Comparison of ENCODE assay signal across 8 cellular contexts in the genomic region with DNA sequence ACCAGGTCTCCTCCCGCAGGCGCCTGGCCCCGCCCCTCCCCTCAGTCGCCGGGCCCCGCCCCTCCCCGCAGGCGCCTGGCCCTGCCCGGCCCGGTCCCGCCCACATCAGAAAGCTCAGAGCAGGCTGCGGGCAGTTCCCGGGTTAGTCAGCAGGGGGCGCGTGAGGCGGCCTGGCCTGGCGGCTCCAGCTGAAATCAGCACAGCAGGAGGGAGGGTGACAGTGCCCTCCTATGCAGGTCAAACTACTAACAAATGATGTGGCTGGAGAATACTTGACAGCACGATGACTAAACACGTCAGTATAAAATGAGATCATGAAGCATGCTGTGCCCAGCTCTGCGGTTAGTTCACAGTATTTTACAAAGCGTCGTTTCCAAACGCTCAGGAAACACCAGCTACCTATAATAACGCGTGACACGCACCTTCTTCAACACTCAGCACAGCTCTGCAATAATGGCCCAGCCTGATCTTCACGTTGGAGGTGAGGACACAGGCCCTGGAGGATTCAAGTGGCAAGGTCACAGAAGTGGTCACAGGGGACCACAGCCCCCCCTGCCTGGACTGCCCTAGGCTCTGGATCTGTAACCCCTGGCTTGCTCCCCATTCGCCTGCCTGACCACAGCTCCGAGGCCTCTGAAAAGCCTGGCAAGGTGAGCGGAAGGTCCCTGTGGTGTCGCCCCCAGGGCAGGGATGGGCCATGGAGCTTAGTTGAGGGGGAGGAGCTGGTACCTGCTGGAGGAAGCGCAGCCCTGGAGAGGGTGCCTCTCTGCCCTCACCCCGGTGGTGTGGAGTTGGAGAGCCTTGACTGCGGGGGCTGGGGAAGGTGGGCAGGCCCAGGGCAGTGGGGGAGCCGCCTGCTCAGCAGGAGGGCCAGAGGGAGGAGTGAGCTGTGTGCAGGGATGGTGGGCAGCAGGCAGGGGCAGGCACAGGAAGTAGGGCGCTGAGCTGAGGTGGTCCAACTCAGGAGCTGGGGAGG.
DNase-seq lines count a peak whose midpoint lies in the region; ATAC-seq and TF ChIP-seq lines count a peak whose summit lies in the region.

No MANE protein-coding gene starts in this region.

- H3K4me3 Mint-ChIP-seq in activated CD4-positive, alpha-beta T cell treated with anti-CD3 and anti-CD28 coated beads, Interleukin-2, amount 10 ng/mL, durations not matched to agents 7 days and 5 days: peak overlapping the region; percentile 36

- no peaks in the 10 kb centered on the region for H3K36me3 ChIP-seq in right lobe of liver

- H3K9me3 ChIP-seq in right lobe of liver: no peaks in the 10 kb centered on the region

- TF ChIP-seq CTCF in AG10803 (conservative IDR thresholded peaks at IDR 0.05; ENCODE audit: low read length) (peak; percentile 73), coronary artery (IDR thresholded peaks at IDR 0.05) (peak; percentile 82), right lobe of liver (IDR thresholded peaks at IDR 0.05) (peak; percentile 89 to 97 (median 94))

- POLR2A ChIA-PET in activated CD4-positive, alpha-beta T cell treated with anti-CD3 and anti-CD28 coated beads, Interleukin-2, amount 10 ng/mL, durations not matched to agents 7 days and 5 days (lab: Charles Lee): interaction anchor here (0.6 kb wide), 1 partner anchor 92 kb away, joined by 4 read pairs; no protein-coding TSS in a partner anchor

- peak overlapping the region; percentile 50 for H3K27ac Mint-ChIP-seq in activated CD4-positive, alpha-beta T cell treated with anti-CD3 and anti-CD28 coated beads, Interleukin-2, amount 10 ng/mL, durations not matched to agents 7 days and 5 days

- peak overlapping the region in 1 of 2 donors; percentile 56 for H3K27ac ChIP-seq in coronary artery
- H3K27ac ChIP-seq in right lobe of liver: no peak overlapping the region

- TF ChIP-seq POLR2A in right lobe of liver (IDR thresholded peaks at IDR 0.05): no peak

- no peaks in the 10 kb centered on the region for H3K36me3 Mint-ChIP-seq in activated CD4-positive, alpha-beta T cell treated with anti-CD3 and anti-CD28 coated beads, Interleukin-2, amount 10 ng/mL, durations not matched to agents 7 days and 5 days (ENCODE audit: low read depth)

- peaks cover 0 to 3% (median 0%) of the 10 kb centered on the region in 4 donors for H3K4me1 ChIP-seq in right lobe of liver

- H3K4me3 ChIP-seq in AG10803 (ENCODE audit: low read length) (no peak overlapping the region), coronary artery (no peak overlapping the region), right lobe of liver (no peak overlapping the region)

- H3K9me3 Mint-ChIP-seq in activated CD4-positive, alpha-beta T cell treated with anti-CD3 and anti-CD28 coated beads, Interleukin-2, amount 10 ng/mL, durations not matched to agents 7 days and 5 days: peaks cover 4% of the 10 kb centered on the region

- intact Hi-C loops in right lobe of liver (cut with DNase I): loop anchor here in 1 of 2 donors (10.0 kb wide), 1 partner anchor 57 kb away; no protein-coding TSS in a partner anchor

- DNase-seq in AG10803 (ENCODE audit: low read depth): peak; percentile 78
- peak; percentile 98 for DNase-seq in NCI-H510A treated with DMSO at 0.1 percent for 48 hours (lab: John Stamatoyannopoulos, UW)
- peak; percentile 88 for DNase-seq in activated CD4-positive, alpha-beta T cell treated with anti-CD3 and anti-CD28 coated beads, Interleukin-2, amount 10 ng/mL, durations not matched to agents 7 days and 5 days
- peak; percentile 90 for DNase-seq in coronary artery (ENCODE audit: low spot score)
- peak; percentile 92 to 94 (median 93) for DNase-seq in right lobe of liver
- DNase-seq in stimulated activated CD4-positive, alpha-beta T cell treated with anti-CD3 and anti-CD28 coated beads, TNF-alpha, amount 100 ng/mL, for 4 hours (ENCODE audit: low read depth in 3 of 3): peak; percentile 89 to 92 (median 92)

- peak; percentile 89 for ATAC-seq in GM18909 (IDR thresholded peaks at IDR 0.05; ENCODE audit: poor library complexity, unreplicated experiment)
- ATAC-seq in HG03354 (IDR thresholded peaks at IDR 0.05; ENCODE audit: poor library complexity, severe bottlenecking, unreplicated experiment): peak; percentile 94
- peak; percentile 97 to 99 (median 98) for ATAC-seq in right lobe of liver

- H3K27me3 ChIP-seq in right lobe of liver: no peaks in the 10 kb centered on the region

- peaks cover 17% of the 10 kb centered on the region for H3K27me3 Mint-ChIP-seq in activated CD4-positive, alpha-beta T cell treated with anti-CD3 and anti-CD28 coated beads, Interleukin-2, amount 10 ng/mL, durations not matched to agents 7 days and 5 days

- CTCF ChIA-PET in activated CD4-positive, alpha-beta T cell treated with anti-CD3 and anti-CD28 coated beads, Interleukin-2, amount 10 ng/mL, durations not matched to agents 7 days and 5 days (lab: Charles Lee): interaction anchor here (0.6 to 2.2 kb wide), 16 partner anchors 9 to 458 kb away, joined by 3 to 27 read pairs (median 4); no protein-coding TSS in a partner anchor

- peaks cover 19% of the 10 kb centered on the region for H3K4me1 Mint-ChIP-seq in activated CD4-positive, alpha-beta T cell treated with anti-CD3 and anti-CD28 coated beads, Interleukin-2, amount 10 ng/mL, durations not matched to agents 7 days and 5 days

- WGBS in right lobe of liver (ENCODE audit: insufficient coverage, low coverage, low lambda C conversion rate, missing lambda C conversion rate): 35% methylated on average over 19 of the region's 36 CpGs
